ENCODE assay signal across 1 cellular context in genomic region chr1:151164732-151165280, GRCh38.
A peak's percentile ranks its signal among the peaks of the same experiment; 100 is the strongest.
TF ChIP-seq lines count a peak whose summit lies in the region.

No MANE protein-coding gene starts in this region.

TF ChIP-seq in HepG2, 621 proteins besides CTCF, POLR2A, EP300 and RAD21:
- TF ChIP-seq HNF1B (CRISPR knock-in tag; IDR thresholded peaks at IDR 0.05), result 0 out of 2 replicates have a peak, but pooled peaks have one; percentile 14
- peak; percentile 67; the same call in 1 of the 2 replicates for TF ChIP-seq PATZ1 (CRISPR knock-in tag; IDR thresholded peaks at IDR 0.05)
- TF ChIP-seq TARDBP (CRISPR knock-in tag; IDR thresholded peaks at IDR 0.05), result peak; percentile 24; the same call in 1 of the 2 replicates
- TF ChIP-seq CEBPG (CRISPR knock-in tag; IDR thresholded peaks at IDR 0.05), result peak; percentile 78
- TF ChIP-seq ZNF703 (CRISPR knock-in tag; IDR thresholded peaks at IDR 0.05; ENCODE audit: borderline replicate concordance), result 0 out of 2 replicates have a peak, but pooled peaks have one; percentile 6
- 0 out of 2 replicates have a peak, but pooled peaks have one; percentile 19 for TF ChIP-seq RBFOX2 (IDR thresholded peaks at IDR 0.05; ENCODE audit: low read depth, low read length)
- peak; percentile 76; the same call in 1 of the 2 replicates for TF ChIP-seq CEBPB (IDR thresholded peaks at IDR 0.05; ENCODE audit: borderline replicate concordance, low read depth, low read length)
- no peak for TF ChIP-seq POGZ (CRISPR knock-in tag; IDR thresholded peaks at IDR 0.05)
- no peak for TF ChIP-seq ZNF75D (CRISPR knock-in tag; IDR thresholded peaks at IDR 0.05; ENCODE audit: borderline replicate concordance)
